In genomic region chr6:158104696-158105095, GRCh38 we compare ENCODE assay signal across 25 cellular contexts.
DNase-seq lines count a peak whose midpoint lies in the region; ATAC-seq, FAIRE-seq and TF ChIP-seq lines count a peak whose summit lies in the region.
"Had no signal": no experiment of that assay in that cellular context is flagged by ENCODE, and none has a peak within 500 bp of the region (broad histone marks: within the 10 kb centered on the region; RNA-seq: fewer than 3 reads in every experiment).

No MANE protein-coding gene starts in this region.

- H3K14ac ChIP-seq in IMR-90 (replicated peaks; ENCODE audit: low read depth, low read length) (no peak overlapping the region), H1 (ENCODE audit: insufficient read length) (no peak overlapping the region)

- H2BK12ac ChIP-seq in H1 (ENCODE audit: low read depth, low read length) = no peak overlapping the region

- TF ChIP-seq POLR2A in IMR-90 (IDR thresholded peaks at IDR 0.05; ENCODE audit: low read depth, low read length) (no peak), H1 (IDR thresholded peaks at IDR 0.05; ENCODE audit: control extremely low read depth in 1 of 2, low read depth in 2 of 2, low read length in 2 of 2) (no peak)

- H3K79me2 ChIP-seq in H1 (ENCODE audit: control insufficient read depth in 1 of 2, insufficient read depth in 2 of 2, low read length in 2 of 2) = no peaks in the 10 kb centered on the region

- H3K27me3 ChIP-seq in IMR-90 (ENCODE audit: control insufficient read depth, insufficient read depth, low read length) = no peaks in the 10 kb centered on the region
- no peaks in the 10 kb centered on the region for H3K27me3 ChIP-seq in H1 (replicated peaks in 1 of 4; ENCODE audit: control insufficient read depth in 3 of 4, extremely low read depth in 1 of 4, insufficient read depth in 3 of 4, low read length in 3 of 4)
- H3K27me3 ChIP-seq: BE2C, BLaER1 had no signal

- H3K79me1 ChIP-seq in IMR-90 (ENCODE audit: low read depth in 1 of 2, low read length in 2 of 2) = no peaks in the 10 kb centered on the region; a peak in 2 of 4 replicates
- no peaks in the 10 kb centered on the region for H3K79me1 ChIP-seq in H1 (ENCODE audit: low read depth, low read length)

- intact Hi-C loops in IMR-90 (cut with micrococcal nuclease) = loop anchor here (2.0 kb wide), 1 partner anchor 14 kb away; no protein-coding TSS in a partner anchor

- H3K4me3 ChIP-seq in IMR-90 (ENCODE audit: insufficient read depth, low read depth, low read length) = no peak overlapping the region
- no peak overlapping the region for H3K4me3 ChIP-seq in H1 (ENCODE audit: extremely low read depth in 1 of 4, insufficient read depth in 2 of 4, low read depth in 3 of 4, low read length in 4 of 4)
- H3K4me3 ChIP-seq: BLaER1, GM12878 had no signal

- CTCF ChIA-PET in IMR-90 (lab: Yijun Ruan, JAX) = interaction anchor here (0.9 kb wide), 1 partner anchor 586 kb away, joined by 3 read pairs; no protein-coding TSS in a partner anchor
- CTCF ChIA-PET in H1 (lab: Charles Lee; ENCODE audit: partially characterized antibody) = interaction anchor here (0.8 kb wide), 1 partner anchor 11 kb away, joined by 3 read pairs; no protein-coding TSS in a partner anchor

- H2BK5ac ChIP-seq in IMR-90 (ENCODE audit: low read depth, low read length, poor library complexity, severe bottlenecking) (no peak overlapping the region), H1 (ENCODE audit: low read depth, low read length) (no peak overlapping the region)

- H2AFZ ChIP-seq in IMR-90 (replicated peaks; ENCODE audit: low read length, poor library complexity) (no peak overlapping the region), H1 (ENCODE audit: low read length) (no peak overlapping the region)

- ATAC-seq in IMR-90 (ENCODE audit: low read depth) (no peak), T-helper 17 cell (no peak), GM19397 (IDR thresholded peaks at IDR 0.05; ENCODE audit: unreplicated experiment) (no peak)
- ATAC-seq: GM12878 had no signal

- H2BK15ac ChIP-seq in IMR-90 (ENCODE audit: low read depth, low read length) (no peak overlapping the region), H1 (ENCODE audit: low read length) (no peak overlapping the region)

- H3K23ac ChIP-seq in IMR-90 (ENCODE audit: low read depth, low read length) (no peak overlapping the region), H1 (ENCODE audit: insufficient read length) (no peak overlapping the region)

- H3K27ac ChIP-seq in IMR-90 (ENCODE audit: insufficient read depth, low read length) (no peak overlapping the region), H1 (ENCODE audit: low read depth, low read length) (no peak overlapping the region)
- H3K27ac ChIP-seq: BLaER1 had no signal

- H3K9ac ChIP-seq in IMR-90 (ENCODE audit: low read depth, low read length) = no peak overlapping the region
- H3K9ac ChIP-seq in H1 (replicated peaks in 1 of 4; ENCODE audit: extremely low read depth in 1 of 4, low read depth in 3 of 4, low read length in 3 of 4) = no peak overlapping the region
- H3K9ac ChIP-seq: BLaER1 had no signal

- H3K4me1 ChIP-seq in IMR-90 (ENCODE audit: control insufficient read depth, insufficient read depth, low read length) (no peaks in the 10 kb centered on the region), H1 (replicated peaks in 1 of 4; ENCODE audit: control insufficient read depth in 3 of 4, insufficient read depth in 4 of 4, low read length in 3 of 4) (no peaks in the 10 kb centered on the region)
- H3K4me1 ChIP-seq: BE2C had no signal

- no peak overlapping the region for H2AK5ac ChIP-seq in IMR-90 (ENCODE audit: low read depth, low read length)
- no peak overlapping the region for H2AK5ac ChIP-seq in H1 (ENCODE audit: low read depth, low read length)

- no peak for DNase-seq in IMR-90
- DNase-seq in T-helper 17 cell = no peak
- no peak for DNase-seq in H1 (ENCODE audit: low read depth in 1 of 2, low spot score in 2 of 2)
- DNase-seq in LoVo (ENCODE audit: low spot score) = no peak
- DNase-seq: 8988T; ACHN; BE2C; C1 segment of cervical spinal cord; CD4-positive, alpha-beta memory T cell; CD4-positive, CD25-positive, alpha-beta regulatory T cell; CD8-positive, alpha-beta memory T cell; COR-L47; DMS 273 treated with DMSO at 0.1 percent for 48 hours; DMS153; DMS53; DMS79; DND-41; EL; GDM1 had no signal

- TF ChIP-seq EP300 in H1 (IDR thresholded peaks at IDR 0.05; ENCODE audit: borderline replicate concordance in 1 of 2, low read depth in 2 of 2, low read length in 2 of 2) = no peak

- H4K8ac ChIP-seq in IMR-90 (ENCODE audit: low read depth in 2 of 2, low read length in 2 of 2) (no peak overlapping the region), H1 (ENCODE audit: extremely low read depth, insufficient read depth, low read length) (no peak overlapping the region)

- H2BK120ac ChIP-seq in IMR-90 (ENCODE audit: low read depth, low read length) = no peak overlapping the region
- H2BK120ac ChIP-seq in H1 (replicated peaks; ENCODE audit: low read depth, low read length) = no peak overlapping the region

- dilution Hi-C loops in IMR-90 (cut with HindIII; ENCODE audit: low sequenced_read_pairs, unreplicated experiment) = no loop called here

- H3K56ac ChIP-seq in IMR-90 (ENCODE audit: extremely low read depth, insufficient read depth, low read length) (no peak overlapping the region), H1 (replicated peaks; ENCODE audit: insufficient read length, low read depth, low read length) (no peak overlapping the region)

- 0 out of 2 replicates have a peak, but pooled peaks cover 1% of the 10 kb centered on the region for H3K36me3 ChIP-seq in IMR-90 (ENCODE audit: control insufficient read depth, insufficient read depth, low read length)
- peaks cover 0 to 3% (median 0%) of the 10 kb centered on the region in 4 experiments; a peak in 1 of 8 replicates for H3K36me3 ChIP-seq in H1 (ENCODE audit: control insufficient read depth in 2 of 4, insufficient read depth in 4 of 4, low read length in 3 of 4)
- H3K36me3 ChIP-seq: BE2C had no signal

- H2AK9ac ChIP-seq in IMR-90 (replicated peaks; ENCODE audit: low read depth, low read length, poor library complexity) = no peak overlapping the region

- peaks cover 6% of the 10 kb centered on the region for H3K36me3 Mint-ChIP-seq in T-helper 17 cell (ENCODE audit: low read depth)

- no peak overlapping the region for H2BK20ac ChIP-seq in IMR-90 (ENCODE audit: low read depth, low read length)
- H2BK20ac ChIP-seq in H1 (ENCODE audit: low read length) = no peak overlapping the region

- POLR2A ChIA-PET in IMR-90 (lab: Charles Lee; ENCODE audit: unreplicated experiment) (no interaction called here), H1 (lab: Charles Lee; ENCODE audit: partially characterized antibody) (no interaction called here)

- peak overlapping the region; percentile 11 for H3K27ac Mint-ChIP-seq in T-helper 17 cell
- H3K27ac Mint-ChIP-seq: CD14-positive monocyte; CD4-positive, CD25-positive, alpha-beta regulatory T cell; CD8-positive, alpha-beta memory T cell had no signal

- no TSS peak for BruUV-seq in IMR-90 (replicated peaks; lab: Mats Ljungman, UMichigan)

- in situ Hi-C loops in IMR-90 (cut with MboI; ENCODE audit: low sequenced_read_pairs) = no loop called here

- WGBS in IMR-90 (ENCODE audit: extremely low coverage in 2 of 2, insufficient read length in 1 of 2), 2 experiments = no CpG with 5 or more reads among the region's 2 CpGs
- 98% methylated on average over 2 of the region's 2 CpGs; no CpG with 5 or more reads in 1 of the 2 experiments for WGBS in H1 (ENCODE audit: extremely low coverage in 1 of 2, insufficient coverage in 1 of 2, insufficient read length in 1 of 2, insufficient replicate concordance in 2 of 2, low coverage in 1 of 2, low lambda C conversion rate in 2 of 2, missing lambda C conversion rate in 1 of 2), 2 experiments

- TF ChIP-seq CTCF in IMR-90 (conservative IDR thresholded peaks at IDR 0.05; ENCODE audit: low read depth, low read length) (no peak), H1 (IDR thresholded peaks at IDR 0.05; ENCODE audit: control extremely low read depth in 1 of 3, insufficient read depth in 1 of 3, low read depth in 1 of 3, low read length in 3 of 3) (no peak)

- peaks cover 2% of the 10 kb centered on the region for H3K4me1 Mint-ChIP-seq in T-helper 17 cell
- H3K4me1 Mint-ChIP-seq: CD4-positive, alpha-beta memory T cell; CD8-positive, alpha-beta memory T cell had no signal

- no peak overlapping the region for H3K18ac ChIP-seq in IMR-90 (ENCODE audit: low read depth, low read length)
- H3K18ac ChIP-seq in H1 (ENCODE audit: extremely low read depth, low read length) = no peak overlapping the region

- TF ChIP-seq RAD21 in IMR-90 (IDR thresholded peaks at IDR 0.05; ENCODE audit: low read length) (no peak), H1 (IDR thresholded peaks at IDR 0.05 in 1 of 2, conservative IDR thresholded peaks at IDR 0.05 in 1 of 2; ENCODE audit: low read depth in 2 of 2, low read length in 2 of 2) (no peak)

- H4K5ac ChIP-seq in IMR-90 (ENCODE audit: low read depth, low read length) = no peak overlapping the region
- H4K5ac ChIP-seq in H1 (ENCODE audit: insufficient read length, low read depth, low read length) = no peak overlapping the region

- H3K9me3 ChIP-seq in IMR-90 (ENCODE audit: control insufficient read depth, insufficient read depth, low read length) (no peaks in the 10 kb centered on the region), T-helper 17 cell (ENCODE audit: control insufficient read depth, low read length, poor library complexity, severe bottlenecking) (no peaks in the 10 kb centered on the region), H1 (ENCODE audit: insufficient read depth in 2 of 2, low read depth in 1 of 2, low read length in 1 of 2) (no peaks in the 10 kb centered on the region)
- H3K9me3 ChIP-seq: BE2C, BLaER1 had no signal

- H4K20me1 ChIP-seq in IMR-90 (ENCODE audit: insufficient read depth, low read length) (no peaks in the 10 kb centered on the region), H1 (replicated peaks in 1 of 2; ENCODE audit: control insufficient read depth in 1 of 2, insufficient read depth in 2 of 2, low read length in 2 of 2) (no peaks in the 10 kb centered on the region)
- H4K20me1 ChIP-seq: BLaER1 had no signal

- no peaks in the 10 kb centered on the region for H3K9me1 ChIP-seq in IMR-90 (ENCODE audit: insufficient read depth, low read length)

- no peak overlapping the region for H3K4me3 Mint-ChIP-seq in T-helper 17 cell
- H3K4me3 Mint-ChIP-seq: CD14-positive monocyte; CD4-positive, alpha-beta memory T cell; CD4-positive, CD25-positive, alpha-beta regulatory T cell; CD8-positive, alpha-beta memory T cell had no signal

- H3K23me2 ChIP-seq in H1 (ENCODE audit: low read depth, low read length) = no peaks in the 10 kb centered on the region

- H3K27me3 Mint-ChIP-seq in T-helper 17 cell = no peaks in the 10 kb centered on the region
- H3K27me3 Mint-ChIP-seq: CD4-positive, alpha-beta memory T cell; CD4-positive, CD25-positive, alpha-beta regulatory T cell; CD8-positive, alpha-beta memory T cell had no signal

- H3K4me2 ChIP-seq in IMR-90 (ENCODE audit: low read depth, low read length) = no peak overlapping the region
- no peak overlapping the region for H3K4me2 ChIP-seq in H1 (ENCODE audit: insufficient read depth in 1 of 2, low read depth in 2 of 2, low read length in 2 of 2)

- no peak overlapping the region for H4K91ac ChIP-seq in IMR-90 (ENCODE audit: insufficient read depth, low read depth, low read length)
- no peak overlapping the region for H4K91ac ChIP-seq in H1 (replicated peaks; ENCODE audit: insufficient read length, low read length)

- no peak for FAIRE-seq in H1 (lab: Jason Lieb, UNC)
- FAIRE-seq: A204.1, GM12878, GM12892 had no signal

- no peak overlapping the region for H3K4ac ChIP-seq in IMR-90 (ENCODE audit: low read depth, low read length)
- H3K4ac ChIP-seq in H1 (replicated peaks; ENCODE audit: insufficient read length, low read depth, low read length) = no peak overlapping the region
